ENCODE assay signal across 15 cellular contexts in genomic region chr3:196772102-196772501, GRCh38. TPM values are rescaled to one million over a fixed set of nuclear protein-coding genes. Genes with fewer than 3 reads are reported as not detected.
DNase-seq lines count a peak whose midpoint lies in the region; ATAC-seq, FAIRE-seq and TF ChIP-seq lines count a peak whose summit lies in the region.
"Had no signal": no experiment of that assay in that cellular context is flagged by ENCODE, and none has a peak within 500 bp of the region (broad histone marks: within the 10 kb centered on the region; RNA-seq: fewer than 3 reads in every experiment).

No MANE protein-coding gene starts in this region.

- H3K27ac ChIP-seq in CD4-positive, CD25-positive, alpha-beta regulatory T cell (ENCODE audit: insufficient read depth, low read length, poor library complexity, severe bottlenecking) = no peak overlapping the region
- H3K27ac ChIP-seq in mesenchymal stem cell (ENCODE audit: low read length, poor library complexity, severe bottlenecking) = no peak overlapping the region
- H3K27ac ChIP-seq: transverse colon had no signal

- H3K4me3 Mint-ChIP-seq in CD4-positive, CD25-positive, alpha-beta regulatory T cell = peak overlapping the region in 2 of 4 donors; percentile 2 to 48
- H3K4me3 Mint-ChIP-seq in activated B cell treated with CpG ODN at 0.5 μM for 24 hours = peak overlapping the region; percentile 50
- H3K4me3 Mint-ChIP-seq in naive thymus-derived CD8-positive, alpha-beta T cell = peak overlapping the region in 6 of 10 donors; percentile 8 to 63 (median 35)

- H3K27me3 Mint-ChIP-seq in CD4-positive, CD25-positive, alpha-beta regulatory T cell = no peaks in the 10 kb centered on the region
- no peaks in the 10 kb centered on the region for H3K27me3 Mint-ChIP-seq in activated B cell treated with CpG ODN at 0.5 μM for 24 hours
- H3K27me3 Mint-ChIP-seq in naive thymus-derived CD8-positive, alpha-beta T cell = no peaks in the 10 kb centered on the region

- no peak overlapping the region for H2BK15ac ChIP-seq in mesenchymal stem cell (ENCODE audit: low read depth, poor library complexity, severe bottlenecking)

- H3K27ac Mint-ChIP-seq in CD4-positive, CD25-positive, alpha-beta regulatory T cell = peak overlapping the region in 2 of 3 donors; percentile 42 to 74
- H3K27ac Mint-ChIP-seq in activated B cell treated with CpG ODN at 0.5 μM for 24 hours = peak overlapping the region; percentile 10
- peak overlapping the region in 6 of 10 donors; percentile 4 to 84 (median 70) for H3K27ac Mint-ChIP-seq in naive thymus-derived CD8-positive, alpha-beta T cell

- H3K9me3 ChIP-seq in CD4-positive, CD25-positive, alpha-beta regulatory T cell (ENCODE audit: control insufficient read depth in 2 of 2, low read length in 2 of 2) = no peaks in the 10 kb centered on the region
- H3K9me3 ChIP-seq in mesenchymal stem cell (ENCODE audit: control insufficient read depth, low read length) = peaks cover 3% of the 10 kb centered on the region
- H3K9me3 ChIP-seq: transverse colon had no signal

- FAIRE-seq in GM19239 (lab: Jason Lieb, UNC) = peak; percentile 49
- FAIRE-seq: GM12892 had no signal

- H3K4me1 Mint-ChIP-seq in CD4-positive, CD25-positive, alpha-beta regulatory T cell = peaks cover 44 to 83% (median 64%) of the 10 kb centered on the region in 4 donors
- peaks cover 68% of the 10 kb centered on the region for H3K4me1 Mint-ChIP-seq in activated B cell treated with CpG ODN at 0.5 μM for 24 hours
- peaks cover 35 to 82% (median 66%) of the 10 kb centered on the region in 4 donors for H3K4me1 Mint-ChIP-seq in naive thymus-derived CD8-positive, alpha-beta T cell

- H3K4me2 ChIP-seq in mesenchymal stem cell (ENCODE audit: low read length, poor library complexity, severe bottlenecking) = no peak overlapping the region

- no peak overlapping the region for H3K14ac ChIP-seq in mesenchymal stem cell (ENCODE audit: low read length in 2 of 2)

- 98% methylated on average over 3 of the region's 4 CpGs for WGBS in mesenchymal stem cell

- no peak overlapping the region for H2AFZ ChIP-seq in mesenchymal stem cell (ENCODE audit: low read depth, low read length)

- H4K91ac ChIP-seq in mesenchymal stem cell (ENCODE audit: low read length) = no peak overlapping the region

- no peak overlapping the region for H2BK12ac ChIP-seq in mesenchymal stem cell (ENCODE audit: low read length in 2 of 2)

- no peak for TF ChIP-seq CTCF in activated B cell treated with CpG ODN at 0.5 μM for 24 hours (IDR thresholded peaks at IDR 0.05)

- no peaks in the 10 kb centered on the region for H3K79me1 ChIP-seq in mesenchymal stem cell (replicated peaks; ENCODE audit: low read length, poor library complexity, severe bottlenecking)

- no peak overlapping the region for H3K23ac ChIP-seq in mesenchymal stem cell (ENCODE audit: low read length in 2 of 2)

- H2AK5ac ChIP-seq in mesenchymal stem cell (ENCODE audit: low read length, severe bottlenecking) = no peak overlapping the region

- no peaks in the 10 kb centered on the region for H3K27me3 ChIP-seq in CD4-positive, CD25-positive, alpha-beta regulatory T cell (ENCODE audit: control insufficient read depth, insufficient read depth, low read length)
- H3K27me3 ChIP-seq in mesenchymal stem cell (ENCODE audit: control insufficient read depth in 1 of 2, insufficient read depth in 1 of 2, low read length in 2 of 2) = no peaks in the 10 kb centered on the region
- H3K27me3 ChIP-seq: transverse colon had no signal

- H2BK120ac ChIP-seq in mesenchymal stem cell (ENCODE audit: low read depth, low read length) = no peak overlapping the region

- peaks cover 16% of the 10 kb centered on the region for H3K36me3 Mint-ChIP-seq in CD4-positive, CD25-positive, alpha-beta regulatory T cell
- H3K36me3 Mint-ChIP-seq in activated B cell treated with CpG ODN at 0.5 μM for 24 hours (ENCODE audit: low read depth) = peaks cover 30% of the 10 kb centered on the region
- H3K36me3 Mint-ChIP-seq in naive thymus-derived CD8-positive, alpha-beta T cell = peaks cover 0 to 36% (median 8%) of the 10 kb centered on the region in 3 donors

- H3K9ac ChIP-seq in mesenchymal stem cell (ENCODE audit: low read length) = no peak overlapping the region

- no peak overlapping the region for H3K4me3 ChIP-seq in CD4-positive, CD25-positive, alpha-beta regulatory T cell (ENCODE audit: low read depth, low read length)
- no peak overlapping the region for H3K4me3 ChIP-seq in mesenchymal stem cell (ENCODE audit: insufficient read depth in 1 of 2, low read depth in 1 of 2, low read length in 2 of 2)
- H3K4me3 ChIP-seq: transverse colon had no signal

- H3K4ac ChIP-seq in mesenchymal stem cell (ENCODE audit: low read depth in 1 of 2, low read length in 2 of 2) = no peak overlapping the region

- POLR2A ChIA-PET in activated B cell treated with CpG ODN at 0.5 μM for 24 hours (lab: Charles Lee) = interaction anchor here (0.6 to 0.8 kb wide), 2 partner anchors 12 to 32 kb away, joined by 3 to 9 read pairs; no protein-coding TSS in a partner anchor
- POLR2A ChIA-PET in naive thymus-derived CD8-positive, alpha-beta T cell (lab: Charles Lee) = no interaction called here

- intact Hi-C loops in activated B cell treated with CpG ODN at 0.5 μM for 24 hours (cut with micrococcal nuclease) = loop anchor here (1.0 kb wide), 1 partner anchor 32 kb away; no protein-coding TSS in a partner anchor

- H3K18ac ChIP-seq in mesenchymal stem cell (ENCODE audit: low read depth in 1 of 2, low read length in 2 of 2) = no peak overlapping the region

- H3K4me1 ChIP-seq in CD4-positive, CD25-positive, alpha-beta regulatory T cell (ENCODE audit: control insufficient read depth, insufficient read depth, low read length, poor library complexity, severe bottlenecking) = peaks cover 36% of the 10 kb centered on the region
- H3K4me1 ChIP-seq in mesenchymal stem cell (ENCODE audit: control insufficient read depth, insufficient read depth, low read depth, low read length) = peaks cover 1% of the 10 kb centered on the region

- H4K8ac ChIP-seq in mesenchymal stem cell (ENCODE audit: low read length) = no peak overlapping the region

- CTCF ChIA-PET in activated B cell treated with CpG ODN at 0.5 μM for 24 hours (lab: Charles Lee) = no interaction called here

- no peak for DNase-seq in CD4-positive, CD25-positive, alpha-beta regulatory T cell
- DNase-seq in GM19239 (ENCODE audit: insufficient read length, low spot score) (no peak), activated B cell treated with CpG ODN at 0.5 μM for 24 hours (no peak), mesenchymal stem cell (no peak), DMS114 treated with DMSO at 0.1 percent for 48 hours (lab: John Stamatoyannopoulos, UW; ENCODE audit: unreplicated experiment) (no peak)
- no peak for DNase-seq in naive thymus-derived CD8-positive, alpha-beta T cell
- DNase-seq in stimulated activated CD4-positive, alpha-beta T cell treated with anti-CD3 and anti-CD28 coated beads, Interleukin-4, amount 100 ng/mL, for 1 hour = no peak
- DNase-seq: activated CD4-positive, alpha-beta T cell treated with anti-CD3 and anti-CD28 coated beads for 48 hours; activated T-cell treated with anti-CD3 and anti-CD28 coated beads, Interleukin-2, amount 50 U/mL, for 1 hour; aorta; EL; NCI-H1105 treated with DMSO at 0.1 percent for 48 hours; transverse colon had no signal

- H2BK5ac ChIP-seq in mesenchymal stem cell (ENCODE audit: low read depth, low read length, poor library complexity, severe bottlenecking) = no peak overlapping the region

- no peaks in the 10 kb centered on the region for H3K9me3 Mint-ChIP-seq in CD4-positive, CD25-positive, alpha-beta regulatory T cell
- no peaks in the 10 kb centered on the region for H3K9me3 Mint-ChIP-seq in activated B cell treated with CpG ODN at 0.5 μM for 24 hours
- no peaks in the 10 kb centered on the region for H3K9me3 Mint-ChIP-seq in naive thymus-derived CD8-positive, alpha-beta T cell

- no peak for ATAC-seq in CD4-positive, CD25-positive, alpha-beta regulatory T cell (ENCODE audit: low read depth in 2 of 2)
- ATAC-seq in activated B cell treated with CpG ODN at 0.5 μM for 24 hours (ENCODE audit: low read depth) = peak; percentile 87
- no peak for ATAC-seq in naive thymus-derived CD8-positive, alpha-beta T cell
- ATAC-seq in esophagus mucosa = no peak

- H3K36me3 ChIP-seq in CD4-positive, CD25-positive, alpha-beta regulatory T cell (ENCODE audit: control insufficient read depth, insufficient read depth, low read length) = peaks cover 9% of the 10 kb centered on the region
- H3K36me3 ChIP-seq in mesenchymal stem cell (ENCODE audit: control insufficient read depth in 1 of 2, insufficient read depth in 2 of 2, low read depth in 1 of 2, low read length in 2 of 2) = peaks cover 8 to 9% of the 10 kb centered on the region in 2 experiments
- H3K36me3 ChIP-seq: transverse colon had no signal

RNA-seq across cellular contexts. Expression of gene PAK2, which starts 32.4 kb away (rescaled TPM):
- 83.7 TPM for total RNA-seq in CD4-positive, CD25-positive, alpha-beta regulatory T cell
- polyA plus RNA-seq in CD4-positive, CD25-positive, alpha-beta regulatory T cell = 10 to 100 TPM; 37.5 to 46.4 (median 41.7) TPM
- 73.7 and 87.1 TPM in 2 replicates for total RNA-seq in activated B cell treated with CpG ODN at 0.5 μM for 24 hours
- 10 to 100 TPM; 76.6 to 81.0 TPM for total RNA-seq in naive thymus-derived CD8-positive, alpha-beta T cell
- 10 to 100 TPM; 28.4 to 30.3 (median 30.1) TPM for polyA plus RNA-seq in naive thymus-derived CD8-positive, alpha-beta T cell
- total RNA-seq in esophagus mucosa = 36.5 TPM
- 35.0 TPM for polyA plus RNA-seq in mesenchymal stem cell (2013, experiment 1 of 2)
- polyA plus RNA-seq in mesenchymal stem cell (2013, experiment 2 of 2) = 35.8 TPM

RNA-seq across cellular contexts. Expression of gene PIGX, which starts 59.9 kb away (rescaled TPM):
- total RNA-seq in CD4-positive, CD25-positive, alpha-beta regulatory T cell = 17.2 TPM
- 10 to 100 TPM; 18.8 to 40.4 (median 25.9) TPM for polyA plus RNA-seq in CD4-positive, CD25-positive, alpha-beta regulatory T cell
- total RNA-seq in activated B cell treated with CpG ODN at 0.5 μM for 24 hours (18.0 and 21.8 TPM in 2 replicates), esophagus mucosa (20.0 TPM)
- total RNA-seq in naive thymus-derived CD8-positive, alpha-beta T cell = 10 to 100 TPM; 15.6 to 16.2 TPM
- 10 to 100 TPM; 28.9 to 32.6 (median 32.1) TPM for polyA plus RNA-seq in naive thymus-derived CD8-positive, alpha-beta T cell
- 16.8 TPM for polyA plus RNA-seq in mesenchymal stem cell (2013, experiment 1 of 2)
- 17.1 TPM for polyA plus RNA-seq in mesenchymal stem cell (2013, experiment 2 of 2)

Comparison
In these comparisons a context has a peak if more than half of its experiments do, and no peak if none do; other contexts are left out.
1. H3K27ac Mint-ChIP-seq: peak in every context shown above with its lines; median percentile 70 in naive thymus-derived CD8-positive, alpha-beta T cell; 58 in CD4-positive, CD25-positive, alpha-beta regulatory T cell; 10 in activated B cell treated with CpG ODN at 0.5 μM for 24 hours.